ENCODE assay signal across 9 cellular contexts in the genomic region with DNA sequence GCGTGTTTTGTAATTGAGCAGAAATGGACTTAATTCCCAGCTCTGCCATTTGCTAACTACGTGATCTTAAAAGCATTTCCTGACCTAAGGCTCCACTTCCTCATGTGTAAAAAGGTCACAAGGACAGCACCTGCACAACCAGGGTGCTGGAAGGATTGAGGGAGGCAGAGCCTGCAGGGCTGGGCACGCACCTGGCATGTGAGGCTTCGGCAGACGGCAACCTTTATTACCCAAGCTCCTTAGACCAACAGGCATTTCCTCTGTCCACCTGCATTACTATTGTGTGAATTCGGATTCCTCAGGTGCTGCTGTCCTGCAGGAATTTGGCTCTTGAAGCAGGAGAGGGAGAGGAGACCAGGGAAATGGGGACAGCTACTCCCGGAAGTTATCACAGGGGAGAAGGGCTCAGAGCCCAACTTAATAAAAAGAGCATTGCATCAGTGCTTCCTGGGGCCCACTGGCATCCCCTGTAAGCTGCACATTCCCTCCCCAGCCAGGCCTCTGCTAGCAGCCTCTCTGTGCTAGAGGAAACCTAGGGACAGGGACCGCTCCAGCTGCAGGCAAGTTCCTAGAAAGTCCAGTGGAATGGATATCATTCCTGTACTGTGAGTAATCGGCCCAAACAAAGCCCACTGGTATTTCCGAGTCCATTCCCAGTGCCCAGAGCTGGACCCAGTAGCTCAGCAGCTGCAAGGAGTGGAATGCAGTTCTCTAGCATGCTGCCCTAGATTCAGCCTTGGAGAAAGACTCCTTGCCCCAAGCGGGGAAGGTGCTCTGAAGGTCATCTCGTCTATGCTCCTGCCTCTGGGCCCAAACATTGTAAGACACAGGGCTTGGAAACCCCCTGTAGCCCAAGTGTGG.
DNase-seq lines count a peak whose midpoint lies in the region; ATAC-seq, FAIRE-seq and TF ChIP-seq lines count a peak whose summit lies in the region.
"Had no signal": no experiment of that assay in that cellular context is flagged by ENCODE, and none has a peak within 500 bp of the region (broad histone marks: within the 10 kb centered on the region; RNA-seq: fewer than 3 reads in every experiment).

No MANE protein-coding gene starts in this region.

- peak overlapping the region; percentile 24 for H3K4me3 Mint-ChIP-seq in natural killer cell treated with Interleukin-12 subunit alpha and Interleukin-12 subunit beta and Interleukin-15 and Interleukin-18, amount 100 ng/mL, for 72 hours
- H3K4me3 Mint-ChIP-seq in natural killer cell (no peak overlapping the region), WTC11 (no peak overlapping the region)

- peak; percentile 92 for FAIRE-seq in urothelium cell line (lab: Jason Lieb, UNC)

- peaks cover 70 to 71% of the 10 kb centered on the region in 2 donors for H3K4me1 Mint-ChIP-seq in natural killer cell treated with Interleukin-12 subunit alpha and Interleukin-12 subunit beta and Interleukin-15 and Interleukin-18, amount 100 ng/mL, for 72 hours (ENCODE audit: low read depth in 2 of 2)
- peaks cover 19 to 31% of the 10 kb centered on the region in 2 donors for H3K4me1 Mint-ChIP-seq in natural killer cell
- H3K4me1 Mint-ChIP-seq in WTC11, result peaks cover 33% of the 10 kb centered on the region

- no peaks in the 10 kb centered on the region for H3K9me3 Mint-ChIP-seq in natural killer cell treated with Interleukin-12 subunit alpha and Interleukin-12 subunit beta and Interleukin-15 and Interleukin-18, amount 100 ng/mL, for 72 hours
- H3K9me3 Mint-ChIP-seq in natural killer cell (no peaks in the 10 kb centered on the region), WTC11 (peaks cover 8% of the 10 kb centered on the region; the same call in 1 of the 2 replicates)

- no peaks in the 10 kb centered on the region for H3K36me3 Mint-ChIP-seq in natural killer cell treated with Interleukin-12 subunit alpha and Interleukin-12 subunit beta and Interleukin-15 and Interleukin-18, amount 100 ng/mL, for 72 hours
- H3K36me3 Mint-ChIP-seq in natural killer cell (no peaks in the 10 kb centered on the region), WTC11 (no peaks in the 10 kb centered on the region)

- TF ChIP-seq CTCF in natural killer cell (IDR thresholded peaks at IDR 0.05) (no peak), WTC11 (IDR thresholded peaks at IDR 0.05) (no peak)

- intact Hi-C loops in natural killer cell (cut with micrococcal nuclease), result no loop called here
- intact Hi-C loops in left ventricle myocardium superior (cut with micrococcal nuclease), result loop anchor here (10.0 kb wide), 1 partner anchor 148 kb away; no protein-coding TSS in a partner anchor

- DNase-seq in natural killer cell treated with Interleukin-12 subunit alpha and Interleukin-12 subunit beta and Interleukin-15 and Interleukin-18, amount 100 ng/mL, for 72 hours (ENCODE audit: low spot score), result no peak
- DNase-seq in natural killer cell, result no peak
- no peak for DNase-seq in WTC11 (ENCODE audit: low spot score)
- no peak for DNase-seq in left ventricle myocardium superior
- DNase-seq in urothelium cell line (ENCODE audit: low spot score), result peak; percentile 89
- DNase-seq in NCI-H2081 treated with DMSO at 0.1 percent for 48 hours (lab: John Stamatoyannopoulos, UW), result no peak
- DNase-seq: anterior cingulate cortex had no signal

- peaks cover 0 to 2% of the 10 kb centered on the region in 2 donors for H3K27me3 Mint-ChIP-seq in natural killer cell treated with Interleukin-12 subunit alpha and Interleukin-12 subunit beta and Interleukin-15 and Interleukin-18, amount 100 ng/mL, for 72 hours
- peaks cover 0 to 16% of the 10 kb centered on the region in 2 donors for H3K27me3 Mint-ChIP-seq in natural killer cell (ENCODE audit: low read depth in 2 of 2)
- H3K27me3 Mint-ChIP-seq in WTC11 (ENCODE audit: low read depth), result peaks cover 3% of the 10 kb centered on the region; the same call in 1 of the 2 replicates

- no peak overlapping the region for H3K27ac Mint-ChIP-seq in natural killer cell treated with Interleukin-12 subunit alpha and Interleukin-12 subunit beta and Interleukin-15 and Interleukin-18, amount 100 ng/mL, for 72 hours
- H3K27ac Mint-ChIP-seq in natural killer cell (no peak overlapping the region), WTC11 (0 out of 2 replicates have a peak overlapping the region, but pooled peaks have one; percentile 8)

- POLR2A ChIA-PET in WTC11 (lab: Charles Lee), result interaction anchor here (0.6 to 3.2 kb wide), 11 partner anchors 9 to 253 kb away, joined by 3 to 21 read pairs (median 4); partner anchors contain the start of gene CCND2

- ATAC-seq in natural killer cell treated with Interleukin-12 subunit alpha and Interleukin-12 subunit beta and Interleukin-15 and Interleukin-18, amount 100 ng/mL, for 72 hours, result no peak
- ATAC-seq in natural killer cell (no peak), WTC11 (peak; percentile 31), left ventricle myocardium superior (peak; percentile 86), HG02870 (IDR thresholded peaks at IDR 0.05; ENCODE audit: unreplicated experiment) (no peak), HG03469 (IDR thresholded peaks at IDR 0.05; ENCODE audit: unreplicated experiment) (no peak)

- CTCF ChIA-PET in WTC11 (lab: Charles Lee), result interaction anchor here (0.6 to 4.2 kb wide), 20 partner anchors 9 to 233 kb away, joined by 3 to 38 read pairs (median 4); partner anchors contain the start of gene CCND2

TF ChIP-seq in WTC11, 78 proteins besides CTCF, POLR2A, EP300 and RAD21:
- 0 out of 2 replicates have a peak, but pooled peaks have one; percentile 21 for TF ChIP-seq ESRRA (CRISPR knock-in tag; IDR thresholded peaks at IDR 0.05; ENCODE audit: borderline replicate concordance)
- TF ChIP-seq, protein P1, sequence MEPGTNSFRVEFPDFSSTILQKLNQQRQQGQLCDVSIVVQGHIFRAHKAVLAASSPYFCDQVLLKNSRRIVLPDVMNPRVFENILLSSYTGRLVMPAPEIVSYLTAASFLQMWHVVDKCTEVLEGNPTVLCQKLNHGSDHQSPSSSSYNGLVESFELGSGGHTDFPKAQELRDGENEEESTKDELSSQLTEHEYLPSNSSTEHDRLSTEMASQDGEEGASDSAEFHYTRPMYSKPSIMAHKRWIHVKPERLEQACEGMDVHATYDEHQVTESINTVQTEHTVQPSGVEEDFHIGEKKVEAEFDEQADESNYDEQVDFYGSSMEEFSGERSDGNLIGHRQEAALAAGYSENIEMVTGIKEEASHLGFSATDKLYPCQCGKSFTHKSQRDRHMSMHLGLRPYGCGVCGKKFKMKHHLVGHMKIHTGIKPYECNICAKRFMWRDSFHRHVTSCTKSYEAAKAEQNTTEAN (CRISPR knock-in tag; IDR thresholded peaks at IDR 0.05), result no peak

Comparison
In these comparisons a context has a peak if more than half of its experiments do, and no peak if none do; other contexts are left out.
1. ATAC-seq: peak in WTC11 (single experiment) and left ventricle myocardium superior (single experiment); none in natural killer cell treated with Interleukin-12 subunit alpha and Interleukin-12 subunit beta and Interleukin-15 and Interleukin-18, amount 100 ng/mL, for 72 hours (0 of 2), natural killer cell (0 of 3), HG02870 (single experiment) and HG03469 (single experiment).